Comparison of ENCODE assay signal across 8 cellular contexts in the genomic region with DNA sequence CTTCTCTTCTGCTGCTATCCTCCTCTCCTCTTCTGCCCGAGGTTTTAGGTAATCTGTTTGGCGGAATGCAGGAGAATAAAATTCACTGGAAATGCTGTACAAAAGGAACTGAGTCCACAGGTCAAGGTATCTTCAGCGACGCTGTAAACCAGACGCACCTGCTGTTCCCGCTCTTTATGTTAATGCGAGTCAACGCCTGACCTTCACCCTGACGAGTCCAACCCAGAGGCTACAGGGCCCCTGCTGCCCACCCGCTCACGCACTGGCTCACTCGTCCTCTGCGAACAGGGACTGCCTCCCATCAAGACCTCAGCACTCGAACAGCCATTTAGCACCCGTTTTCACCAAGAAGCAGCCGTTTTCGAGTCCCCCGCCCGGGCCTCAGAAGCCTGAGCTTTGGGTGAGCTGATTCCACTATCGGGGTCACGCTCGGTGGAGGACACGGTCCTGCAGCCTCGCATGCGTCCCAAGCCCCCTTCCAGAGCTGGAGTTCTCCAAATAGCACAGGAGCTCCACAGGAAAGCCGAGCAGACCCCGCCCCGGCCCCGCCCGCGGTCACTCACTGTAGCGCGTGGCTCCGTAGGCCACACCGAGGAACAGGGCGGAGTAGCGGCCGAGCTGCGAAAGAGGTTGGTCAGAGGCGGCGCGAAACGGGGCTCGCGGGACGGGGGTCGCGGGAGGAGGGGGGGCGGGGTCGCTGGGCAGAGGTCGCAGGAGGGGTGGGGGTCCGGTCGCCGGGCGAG. TPM values are rescaled to one million over a fixed set of nuclear protein-coding genes. Genes with fewer than 3 reads are reported as not detected.
DNase-seq lines count a peak whose midpoint lies in the region; ATAC-seq and TF ChIP-seq lines count a peak whose summit lies in the region.

No MANE protein-coding gene starts in this region.

- no peaks in the 10 kb centered on the region for H4K20me1 ChIP-seq in SU-DHL-6 (ENCODE audit: low read depth, low read length)

- intact Hi-C loops in esophagus squamous epithelium (cut with DNase I) = no loop called here

- peak overlapping the region; percentile 89 for H3K9ac ChIP-seq in SU-DHL-6 (ENCODE audit: low read length)

- no peak for TF ChIP-seq CTCF in SU-DHL-6 (IDR thresholded peaks at IDR 0.05; ENCODE audit: insufficient read depth, low read length, poor library complexity, severe bottlenecking)
- TF ChIP-seq CTCF in esophagus squamous epithelium (IDR thresholded peaks at IDR 0.05) = no peak

- TF ChIP-seq POLR2A in esophagus squamous epithelium (IDR thresholded peaks at IDR 0.05) = no peak

- peaks cover 23 to 62% (median 24%) of the 10 kb centered on the region in 3 donors for H3K4me1 ChIP-seq in esophagus squamous epithelium
- peaks cover 10% of the 10 kb centered on the region for H3K4me1 ChIP-seq in neuron (ENCODE audit: insufficient read depth, low read length)

- H3K9me3 ChIP-seq in SU-DHL-6 (ENCODE audit: insufficient read depth, low read length) (no peaks in the 10 kb centered on the region), esophagus squamous epithelium (no peaks in the 10 kb centered on the region), neuron (ENCODE audit: low read length) (no peaks in the 10 kb centered on the region)

- peaks cover 42% of the 10 kb centered on the region for H3F3A ChIP-seq in SU-DHL-6 (ENCODE audit: insufficient read depth)

- WGBS in esophagus squamous epithelium, 2 donors = 18 to 32% methylated on average over 12 to 14 of the region's 55 CpGs

- H3K27ac ChIP-seq in SU-DHL-6 (ENCODE audit: low read depth, low read length) (peak overlapping the region; percentile 61), esophagus squamous epithelium (peak overlapping the region; percentile 95 to 99 (median 96))

- peak; percentile 20 for DNase-seq in NCI-H2196 (lab: John Stamatoyannopoulos, UW; ENCODE audit: unreplicated experiment)
- no peak for DNase-seq in NCI-H2196 treated with DMSO at 0.1 percent for 48 hours (lab: John Stamatoyannopoulos, UW; ENCODE audit: unreplicated experiment)
- DNase-seq in esophagus squamous epithelium (lab: John Stamatoyannopoulos, UW) = no peak
- DNase-seq in NCI-H187 (lab: John Stamatoyannopoulos, UW) = no peak
- no peak for DNase-seq in NCI-H128 (lab: John Stamatoyannopoulos, UW; ENCODE audit: unreplicated experiment)

- H2AFZ ChIP-seq in SU-DHL-6 (ENCODE audit: low read depth, low read length, severe bottlenecking) (no peak overlapping the region), neuron (ENCODE audit: low read depth, low read length) (no peak overlapping the region)

- H3K36me3 ChIP-seq in SU-DHL-6 (ENCODE audit: low read length) (no peaks in the 10 kb centered on the region), esophagus squamous epithelium (peaks cover 7 to 26% (median 19%) of the 10 kb centered on the region in 3 donors), neuron (ENCODE audit: insufficient read depth, low read length) (peaks cover 17% of the 10 kb centered on the region)

- no peaks in the 10 kb centered on the region for H3K27me3 ChIP-seq in SU-DHL-6 (ENCODE audit: low read length)
- no peaks in the 10 kb centered on the region for H3K27me3 ChIP-seq in esophagus squamous epithelium
- H3K27me3 ChIP-seq in neuron (ENCODE audit: insufficient read depth, low read length) = no peaks in the 10 kb centered on the region

- H3K4me3 ChIP-seq in SU-DHL-6 (ENCODE audit: insufficient read depth, low read length, poor library complexity, severe bottlenecking) (peak overlapping the region; percentile 70), esophagus squamous epithelium (peak overlapping the region; percentile 75 to 100 (median 83)), neuron (ENCODE audit: low read length) (peak overlapping the region; percentile 70)

- peak overlapping the region; percentile 66 for H3K4me2 ChIP-seq in SU-DHL-6 (ENCODE audit: low read depth, low read length, poor library complexity, severe bottlenecking)

- ATAC-seq in HG02840 (IDR thresholded peaks at IDR 0.05; ENCODE audit: low FRiP score, unreplicated experiment) = no peak

- peaks cover 14% of the 10 kb centered on the region for H3K79me2 ChIP-seq in SU-DHL-6 (ENCODE audit: insufficient read depth, low read length)

- no peaks in the 10 kb centered on the region for H3K9me2 ChIP-seq in SU-DHL-6 (replicated peaks; ENCODE audit: insufficient read depth, low read length)

RNA-seq across cellular contexts. Expression of a gene that starts 0.6 kb away (rescaled TPM):
- total RNA-seq in esophagus squamous epithelium = 100 to 1,000 TPM in 2 of 4 donors, 10 to 100 TPM in 2; 74.5 to 126 (median 103) TPM

RNA-seq across cellular contexts. Expression of a gene that starts 0.8 kb away (rescaled TPM):
- 10 to 100 TPM in 2 of 4 donors, 1 to 10 TPM in 2; 7.2 to 19.5 (median 12.8) TPM for total RNA-seq in esophagus squamous epithelium

RNA-seq across cellular contexts. Expression of a gene that starts 15.4 kb away (rescaled TPM):
- 1 to 10 TPM; 2.5 to 6.5 (median 4.7) TPM for total RNA-seq in esophagus squamous epithelium

RNA-seq across cellular contexts. Expression of a gene that starts 32.1 kb away (rescaled TPM):
- 10 to 100 TPM; 40.0 to 57.6 (median 46.9) TPM for total RNA-seq in esophagus squamous epithelium

RNA-seq across cellular contexts. Expression of a gene that starts 48.1 kb away (rescaled TPM):
- 1 to 10 TPM in 2 of 4 donors, under 1 TPM in 2; 0.19 to 4.4 (median 1.7) TPM for total RNA-seq in esophagus squamous epithelium
